In the genomic region with DNA sequence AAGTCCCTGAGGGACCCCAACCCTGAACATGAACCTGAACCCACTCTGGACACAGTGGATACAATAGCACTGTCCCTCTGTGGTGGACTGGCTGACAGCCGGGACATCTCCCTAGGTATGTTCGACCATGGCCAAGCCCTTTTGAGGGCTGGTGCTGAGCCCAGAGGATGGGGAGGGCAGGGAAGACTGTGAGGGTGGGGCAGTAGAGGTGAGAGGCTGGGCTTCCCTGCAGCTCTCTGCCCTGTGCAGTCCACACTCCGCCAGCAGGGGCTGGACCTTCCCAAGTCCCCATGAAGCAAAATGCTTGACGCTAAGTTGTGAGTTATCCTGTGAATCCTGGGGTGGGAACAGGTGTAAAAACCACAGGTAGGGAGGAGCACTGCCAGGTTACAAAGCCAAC, we compare ENCODE assay signal across 24 cellular contexts. TPM values are rescaled to one million over a fixed set of nuclear protein-coding genes. Genes with fewer than 3 reads are reported as not detected.
DNase-seq lines count a peak whose midpoint lies in the region; ATAC-seq, FAIRE-seq and TF ChIP-seq lines count a peak whose summit lies in the region.
"Had no signal": no experiment of that assay in that cellular context is flagged by ENCODE, and none has a peak within 500 bp of the region (broad histone marks: within the 10 kb centered on the region; RNA-seq: fewer than 3 reads in every experiment).

No MANE protein-coding gene starts in this region.

- no peak for FAIRE-seq in GM12878 (lab: Jason Lieb, UNC)
- FAIRE-seq: islet of Langerhans had no signal

- RAD21 ChIA-PET in GM12878 (lab: Charles Lee; ENCODE audit: unreplicated experiment) = no interaction called here

- DNase-seq in BJ (ENCODE audit: low read depth) (no peak), GM23338 (ENCODE audit: low spot score) (peak; percentile 63), GM12878 (ENCODE audit: low read depth, low spot score) (no peak), iPS-NIHi7 (ENCODE audit: extremely low spot score) (peak; percentile 55), nucleus accumbens (lab: John Stamatoyannopoulos, UW) (no peak), SW 1271 (lab: John Stamatoyannopoulos, UW) (no peak), cerebellar nuclear complex (lab: John Stamatoyannopoulos, UW) (no peak)
- DNase-seq: activated CD4-positive, alpha-beta T cell treated with anti-CD3 and anti-CD28 coated beads, Interleukin-2, amount 50 U/mL, for 1 hour; body of pancreas; mesenchymal stem cell; MG63; NCI-H1930; NCI-H510A treated with DMSO at 0.1 percent for 48 hours; stimulated activated naive B cell treated with anti-CD40 and anti-IgM and Interleukin-4, amounts not matched to agents 10 μg/mL and 1 μg/mL and 100 μg/mL, for 72 hours; trophoblast cell had no signal

- TF ChIP-seq EP300 in GM12878 (IDR thresholded peaks at IDR 0.05; ENCODE audit: borderline replicate concordance in 1 of 2, control insufficient read depth in 1 of 2, low read depth in 2 of 2, low read length in 2 of 2) = no peak

- H3K79me2 ChIP-seq in GM23338 (replicated peaks; ENCODE audit: insufficient read depth) (no peaks in the 10 kb centered on the region), GM12878 (ENCODE audit: control insufficient read depth, insufficient read depth, low read length) (no peaks in the 10 kb centered on the region)

- H3K27ac Mint-ChIP-seq in GM23338 = no peak overlapping the region
- H3K27ac Mint-ChIP-seq in activated T-helper 17 cell treated with anti-CD3 and anti-CD28 coated beads, Interleukin-2, amount 50 U/mL, for 72 hours = no peak overlapping the region
- H3K27ac Mint-ChIP-seq: activated naive CD4-positive, alpha-beta T cell treated with anti-CD3 and anti-CD28 coated beads, Interleukin-2, amount 50 U/mL, for 24 hours; CD14-positive monocyte; nephron had no signal

- H3K27me3 ChIP-seq in BJ (ENCODE audit: control insufficient read depth, insufficient read depth, low read length) (no peaks in the 10 kb centered on the region), GM23338 (ENCODE audit: insufficient read depth) (no peaks in the 10 kb centered on the region), GM12878 (replicated peaks in 1 of 2; ENCODE audit: control insufficient read depth in 2 of 2, insufficient read depth in 2 of 2, low read length in 1 of 2) (no peaks in the 10 kb centered on the region)
- H3K27me3 ChIP-seq: body of pancreas, heart left ventricle, MG63 had no signal

- no TSS peak for BruUV-seq in GM12878 (replicated peaks; lab: Mats Ljungman, UMichigan)

- H4K20me1 ChIP-seq in GM23338 (replicated peaks; ENCODE audit: insufficient read depth) (no peaks in the 10 kb centered on the region; the same call in 1 of the 2 replicates), GM12878 (ENCODE audit: control insufficient read depth, insufficient read depth) (no peaks in the 10 kb centered on the region)

- H3K4me3 ChIP-seq in BJ (ENCODE audit: low read depth, low read length) (no peak overlapping the region), GM23338 (no peak overlapping the region), GM12878 (no peak overlapping the region)
- H3K4me3 ChIP-seq: body of pancreas, heart left ventricle, MG63, SK-N-MC had no signal

- H3K27me3 Mint-ChIP-seq in GM23338 (ENCODE audit: insufficient read depth, low read depth, poor library complexity) = peaks cover 4% of the 10 kb centered on the region
- H3K27me3 Mint-ChIP-seq in activated T-helper 17 cell treated with anti-CD3 and anti-CD28 coated beads, Interleukin-2, amount 50 U/mL, for 72 hours = no peaks in the 10 kb centered on the region
- H3K27me3 Mint-ChIP-seq: activated naive CD4-positive, alpha-beta T cell treated with anti-CD3 and anti-CD28 coated beads, Interleukin-2, amount 50 U/mL, for 24 hours had no signal

- no peak overlapping the region for H3K4me3 Mint-ChIP-seq in GM23338
- H3K4me3 Mint-ChIP-seq in activated T-helper 17 cell treated with anti-CD3 and anti-CD28 coated beads, Interleukin-2, amount 50 U/mL, for 72 hours = no peak overlapping the region
- H3K4me3 Mint-ChIP-seq: activated naive CD4-positive, alpha-beta T cell treated with anti-CD3 and anti-CD28 coated beads, Interleukin-2, amount 50 U/mL, for 24 hours; CD14-positive monocyte; nephron; stimulated activated naive B cell treated with anti-CD40 and anti-IgM and Interleukin-4, amounts not matched to agents 10 μg/mL and 1 μg/mL and 100 μg/mL, for 72 hours had no signal

- no peak overlapping the region for H3K9ac ChIP-seq in GM12878 (ENCODE audit: control insufficient read depth, insufficient read depth, low read length)

- H3K4me1 ChIP-seq in GM23338 (ENCODE audit: insufficient read depth) = no peaks in the 10 kb centered on the region
- no peaks in the 10 kb centered on the region for H3K4me1 ChIP-seq in GM12878 (ENCODE audit: control insufficient read depth, insufficient read depth, low read length)
- H3K4me1 ChIP-seq: heart left ventricle had no signal

- TF ChIP-seq CTCF in BJ (IDR thresholded peaks at IDR 0.05; ENCODE audit: insufficient read depth, low read depth, low read length) (peak; percentile 22; the same call in 1 of the 2 replicates), GM23338 (conservative IDR thresholded peaks at IDR 0.05; ENCODE audit: low read depth in 2 of 2) (peak; percentile 20 to 31; a peak in 3 of 4 replicates), GM12878 (IDR thresholded peaks at IDR 0.05 in 2 of 3, conservative IDR thresholded peaks at IDR 0.05 in 1 of 3; ENCODE audit: control insufficient read depth in 2 of 3, extremely low read depth in 1 of 3, insufficient read depth in 1 of 3, low read depth in 3 of 3, low read length in 3 of 3) (no peak)

- H3K9me3 Mint-ChIP-seq in GM23338 = no peaks in the 10 kb centered on the region; the same call in 2 of the 3 replicates
- H3K9me3 Mint-ChIP-seq in activated T-helper 17 cell treated with anti-CD3 and anti-CD28 coated beads, Interleukin-2, amount 50 U/mL, for 72 hours = no peaks in the 10 kb centered on the region
- H3K9me3 Mint-ChIP-seq: activated naive CD4-positive, alpha-beta T cell treated with anti-CD3 and anti-CD28 coated beads, Interleukin-2, amount 50 U/mL, for 24 hours; nephron had no signal

- no peak overlapping the region for H3K27ac ChIP-seq in GM23338 (ENCODE audit: low read depth)
- no peak overlapping the region for H3K27ac ChIP-seq in GM12878 (ENCODE audit: control insufficient read depth, insufficient read depth)
- H3K27ac ChIP-seq: body of pancreas, heart left ventricle, SK-N-MC had no signal

- intact Hi-C loops in GM12878 (cut with micrococcal nuclease; ENCODE audit: unreplicated experiment) = no loop called here

- H3F3A ChIP-seq in GM23338 (replicated peaks; ENCODE audit: low read depth) = no peaks in the 10 kb centered on the region

- TF ChIP-seq RAD21 in GM12878 (IDR thresholded peaks at IDR 0.05; ENCODE audit: insufficient read depth, low read depth, low read length) = no peak

- no peak overlapping the region for H2AFZ ChIP-seq in GM23338
- H2AFZ ChIP-seq in GM12878 (ENCODE audit: control insufficient read depth, low read depth, low read length) = no peak overlapping the region

- no peak for TF ChIP-seq POLR2A in GM12878 (IDR thresholded peaks at IDR 0.05; ENCODE audit: low read depth, low read length)

- ATAC-seq in GM23338 = peak; percentile 86
- peak; percentile 44; the same call in 2 of the 3 replicates for ATAC-seq in GM12878
- no peak for ATAC-seq in activated T-helper 17 cell treated with anti-CD3 and anti-CD28 coated beads, Interleukin-2, amount 50 U/mL, for 72 hours (replicated peaks)
- ATAC-seq: body of pancreas, esophagus mucosa, heart left ventricle had no signal

- H3K4me2 ChIP-seq in GM23338 = no peak overlapping the region
- no peak overlapping the region for H3K4me2 ChIP-seq in GM12878 (ENCODE audit: control insufficient read depth, insufficient read depth)

- SMC1A ChIA-PET in GM12878 (lab: Charles Lee; ENCODE audit: uncharacterized antibody, unreplicated experiment) = no interaction called here

- POLR2A ChIA-PET in BJ (lab: Charles Lee) (no interaction called here), GM12878 (lab: Charles Lee) (no interaction called here)

- H3K36me3 Mint-ChIP-seq in GM23338 (ENCODE audit: low read depth) = no peaks in the 10 kb centered on the region; the same call in 2 of the 3 replicates
- no peaks in the 10 kb centered on the region for H3K36me3 Mint-ChIP-seq in activated T-helper 17 cell treated with anti-CD3 and anti-CD28 coated beads, Interleukin-2, amount 50 U/mL, for 72 hours (ENCODE audit: low read depth)
- H3K36me3 Mint-ChIP-seq: activated naive CD4-positive, alpha-beta T cell treated with anti-CD3 and anti-CD28 coated beads, Interleukin-2, amount 50 U/mL, for 24 hours; CD14-positive monocyte; stimulated activated naive B cell treated with anti-CD40 and anti-IgM and Interleukin-4, amounts not matched to agents 10 μg/mL and 1 μg/mL and 100 μg/mL, for 72 hours had no signal

- H3K9me2 ChIP-seq in GM23338 (ENCODE audit: insufficient read depth) = no peaks in the 10 kb centered on the region

- CTCF ChIA-PET in BJ (lab: Yijun Ruan, JAX) (interaction anchor here (2.3 kb wide), 1 partner anchor 12 kb away, joined by 6 read pairs; a partner anchor contains a TSS), GM12878 (lab: Yijun Ruan, JAX) (no interaction called here)

- WGBS in GM12878 (ENCODE audit: insufficient coverage, insufficient replicate concordance, low lambda C conversion rate, missing lambda C conversion rate) = 46% methylated on average over 4 of the region's 4 CpGs

- peaks cover 29% of the 10 kb centered on the region for H3K36me3 ChIP-seq in BJ (ENCODE audit: control insufficient read depth, insufficient read depth, low read length)
- H3K36me3 ChIP-seq in GM23338 (ENCODE audit: insufficient read depth) = no peaks in the 10 kb centered on the region
- H3K36me3 ChIP-seq in GM12878 (ENCODE audit: control insufficient read depth in 2 of 2, insufficient read depth in 2 of 2, low read length in 1 of 2) = no peaks in the 10 kb centered on the region

- H3K4me1 Mint-ChIP-seq in GM23338 = peaks cover 2% of the 10 kb centered on the region; the same call in 1 of the 3 replicates
- H3K4me1 Mint-ChIP-seq in activated T-helper 17 cell treated with anti-CD3 and anti-CD28 coated beads, Interleukin-2, amount 50 U/mL, for 72 hours = no peaks in the 10 kb centered on the region
- H3K4me1 Mint-ChIP-seq: activated naive CD4-positive, alpha-beta T cell treated with anti-CD3 and anti-CD28 coated beads, Interleukin-2, amount 50 U/mL, for 24 hours; stimulated activated naive B cell treated with anti-CD40 and anti-IgM and Interleukin-4, amounts not matched to agents 10 μg/mL and 1 μg/mL and 100 μg/mL, for 72 hours had no signal

- in situ Hi-C loops in GM12878 (cut with MboI) = no loop called here

- H3K9me3 ChIP-seq in GM12878 (replicated peaks; ENCODE audit: control insufficient read depth, insufficient read depth, low read length) = no peaks in the 10 kb centered on the region
- H3K9me3 ChIP-seq: body of pancreas, heart left ventricle, MG63 had no signal

RNA-seq across cellular contexts. Expression of a gene that starts 11.5 kb away (rescaled TPM):
- polyA plus RNA-seq in BJ (2011; rRNA removed) (9.1 and 11.5 TPM in 2 replicates), GM23338 (2016; fragmentation: Nextera tagmentation; extraction: Ambion mirVana) (6.1 and 6.5 TPM in 2 replicates), GM12878 (2011; rRNA removed) (0.37 and 0.65 TPM in 2 replicates), GM12878 (2014; fragmentation: Illumina TruSeq; extraction: Trizol) (0.17 and 0.53 TPM in 2 replicates), GM12878 (2014; fragmentation: Nextera tagmentation; extraction: Ambion mirVana) (under 1 TPM; 0.13 to 0.22 TPM), GM12878 (2014; rRNA removed) (0.90 and 1.3 TPM in 2 replicates), GM12878 (2016; fragmentation: Nextera tagmentation; extraction: Ambion mirVana) (under 1 TPM; 0.60 to 0.63 TPM)
- 8.2 and 8.6 TPM in 2 replicates for polyA minus RNA-seq in BJ (2011; rRNA and poly(A)+ RNA removed)
- 8.4 and 9.7 TPM in 2 replicates for total RNA-seq in GM23338 (2014; rRNA removed; shearing (Covaris generic))
- total RNA-seq in GM12878 (2013; cell fraction: nucleolus; rRNA removed) = 0.27 and 0.44 TPM in 2 replicates
- total RNA-seq in GM12878 (2014; rRNA removed) (0.23 and 0.38 TPM in 2 replicates), GM12878 (2014; rRNA removed; fragmentation: Illumina TruSeq; extraction: Trizol) (0.18 and 0.28 TPM in 2 replicates), GM12878 (2021) (0.49 and 0.51 TPM in 2 replicates)
- 1.1 TPM for polyA plus RNA-seq in GM12878 (2011; ENCODE audit: low read depth)
- 0.42 TPM in 2 replicates for polyA plus RNA-seq in GM12878 (2011; cell fraction: cytosol; rRNA removed)
- 7.2 and 11.2 TPM in 2 replicates for polyA plus RNA-seq in GM12878 (2011; cell fraction: nucleus; rRNA removed)
- 1.4 and 1.7 TPM in 2 replicates for polyA plus RNA-seq in GM12878 (2012)
- polyA minus RNA-seq in GM12878 (2011; rRNA and poly(A)+ RNA removed) = 0.88 and 1.2 TPM in 2 replicates
- not detected in 2 replicates for polyA minus RNA-seq in GM12878 (2011; cell fraction: cytosol; rRNA and poly(A)+ RNA removed)
- 1.1 and 1.5 TPM in 2 replicates for polyA minus RNA-seq in GM12878 (2011; cell fraction: nucleus; rRNA and poly(A)+ RNA removed)
- 1 to 10 TPM; 2.3 to 10.0 TPM for total RNA-seq in activated T-helper 17 cell treated with anti-CD3 and anti-CD28 coated beads, Interleukin-2, amount 50 U/mL, for 72 hours
- polyA plus RNA-seq: CD14-positive monocyte had no signal

RNA-seq across cellular contexts. Expression of a gene that starts 14.5 kb away (rescaled TPM):
- 0.27 and 0.52 TPM in 2 replicates for polyA plus RNA-seq in BJ (2011; rRNA removed)
- polyA minus RNA-seq in BJ (2011; rRNA and poly(A)+ RNA removed) = 0.28 and 0.31 TPM in 2 replicates
- 6.3 and 6.6 TPM in 2 replicates for total RNA-seq in GM23338 (2014; rRNA removed; shearing (Covaris generic))
- polyA plus RNA-seq in GM23338 (2016; fragmentation: Nextera tagmentation; extraction: Ambion mirVana) = 0.53 and 0.56 TPM in 2 replicates
- total RNA-seq in GM12878 (2013; cell fraction: nucleolus; rRNA removed) = not detected in 2 replicates
- not detected in 2 replicates for total RNA-seq in GM12878 (2014; rRNA removed)
- total RNA-seq in GM12878 (2014; rRNA removed; fragmentation: Illumina TruSeq; extraction: Trizol) = not detected in 2 replicates
- total RNA-seq in GM12878 (2021) = not detected in 2 replicates
- not detected for polyA plus RNA-seq in GM12878 (2011; ENCODE audit: low read depth)
- not detected in 2 replicates for polyA plus RNA-seq in GM12878 (2011; rRNA removed)
- polyA plus RNA-seq in GM12878 (2011; cell fraction: cytosol; rRNA removed) = not detected in 2 replicates
- not detected in 2 replicates for polyA plus RNA-seq in GM12878 (2011; cell fraction: nucleus; rRNA removed)
- not detected in 2 replicates for polyA plus RNA-seq in GM12878 (2012)
- polyA plus RNA-seq in GM12878 (2014; fragmentation: Illumina TruSeq; extraction: Trizol) = not detected in 2 replicates
- polyA plus RNA-seq in GM12878 (2014; fragmentation: Nextera tagmentation; extraction: Ambion mirVana) = not detected
- not detected in 2 replicates for polyA plus RNA-seq in GM12878 (2014; rRNA removed)
- not detected for polyA plus RNA-seq in GM12878 (2016; fragmentation: Nextera tagmentation; extraction: Ambion mirVana)
- polyA minus RNA-seq in GM12878 (2011; rRNA and poly(A)+ RNA removed) = not detected in 2 replicates
- not detected in 2 replicates for polyA minus RNA-seq in GM12878 (2011; cell fraction: cytosol; rRNA and poly(A)+ RNA removed)
- not detected in 2 replicates for polyA minus RNA-seq in GM12878 (2011; cell fraction: nucleus; rRNA and poly(A)+ RNA removed)
- not detected for total RNA-seq in activated T-helper 17 cell treated with anti-CD3 and anti-CD28 coated beads, Interleukin-2, amount 50 U/mL, for 72 hours
- total RNA-seq: renal cortical epithelial cell had no signal
- polyA plus RNA-seq: CD14-positive monocyte had no signal

RNA-seq across cellular contexts. Expression of a gene that starts 34.6 kb away (rescaled TPM):
- 23.9 and 27.1 TPM in 2 replicates for polyA plus RNA-seq in BJ (2011; rRNA removed)
- polyA minus RNA-seq in BJ (2011; rRNA and poly(A)+ RNA removed) = 56.7 and 57.2 TPM in 2 replicates
- total RNA-seq in GM23338 (2014; rRNA removed; shearing (Covaris generic)) = 2.8 and 5.3 TPM in 2 replicates
- polyA plus RNA-seq in GM23338 (2016; fragmentation: Nextera tagmentation; extraction: Ambion mirVana) = 1.7 and 4.4 TPM in 2 replicates
- total RNA-seq in GM12878 (2013; cell fraction: nucleolus; rRNA removed) = 12.7 and 15.6 TPM in 2 replicates
- 4.6 and 5.7 TPM in 2 replicates for total RNA-seq in GM12878 (2014; rRNA removed)
- total RNA-seq in GM12878 (2014; rRNA removed; fragmentation: Illumina TruSeq; extraction: Trizol) = 5.3 and 5.4 TPM in 2 replicates
- total RNA-seq in GM12878 (2021) = 13.3 and 14.0 TPM in 2 replicates
- 5.5 TPM for polyA plus RNA-seq in GM12878 (2011; ENCODE audit: low read depth)
- polyA plus RNA-seq in GM12878 (2011; rRNA removed) = 4.0 and 5.7 TPM in 2 replicates
- polyA plus RNA-seq in GM12878 (2011; cell fraction: cytosol; rRNA removed) = 4.7 and 5.4 TPM in 2 replicates
- polyA plus RNA-seq in GM12878 (2011; cell fraction: nucleus; rRNA removed) = 4.6 and 7.4 TPM in 2 replicates
- 3.0 and 4.0 TPM in 2 replicates for polyA plus RNA-seq in GM12878 (2012)
- polyA plus RNA-seq in GM12878 (2014; fragmentation: Illumina TruSeq; extraction: Trizol) = 7.2 and 9.3 TPM in 2 replicates
- polyA plus RNA-seq in GM12878 (2014; fragmentation: Nextera tagmentation; extraction: Ambion mirVana) = 1 to 10 TPM; 1.3 to 1.4 TPM
- 5.2 and 5.6 TPM in 2 replicates for polyA plus RNA-seq in GM12878 (2014; rRNA removed)
- 1 to 10 TPM; 1.5 to 1.7 TPM for polyA plus RNA-seq in GM12878 (2016; fragmentation: Nextera tagmentation; extraction: Ambion mirVana)
- polyA minus RNA-seq in GM12878 (2011; rRNA and poly(A)+ RNA removed) = 10.5 and 11.8 TPM in 2 replicates
- 2.3 and 3.9 TPM in 2 replicates for polyA minus RNA-seq in GM12878 (2011; cell fraction: cytosol; rRNA and poly(A)+ RNA removed)
- 3.7 and 8.3 TPM in 2 replicates for polyA minus RNA-seq in GM12878 (2011; cell fraction: nucleus; rRNA and poly(A)+ RNA removed)
- 1 to 10 TPM; 6.9 to 9.6 TPM for total RNA-seq in activated T-helper 17 cell treated with anti-CD3 and anti-CD28 coated beads, Interleukin-2, amount 50 U/mL, for 72 hours

Comparison
In these comparisons a context has a peak if more than half of its experiments do, and no peak if none do; other contexts are left out.
1. DNase-seq: peak in GM23338 (single experiment) and iPS-NIHi7 (single experiment); none in BJ (single experiment), GM12878 (single experiment), nucleus accumbens (0 of 56), SW 1271 (0 of 2) and cerebellar nuclear complex (0 of 2).
2. CTCF ChIP-seq: peak in BJ (single experiment) and GM23338 (2 of 2); none in GM12878 (0 of 3).